Comparison of ENCODE assay signal across 1 cellular context in genomic region chr1:224884428-224884827, GRCh38.
TF ChIP-seq lines count a peak whose summit lies in the region.

No MANE protein-coding gene starts in this region.

TF ChIP-seq in IMR-90, 13 proteins besides CTCF, POLR2A, EP300 and RAD21 (continued from another document):
- TF ChIP-seq ELK1 (IDR thresholded peaks at IDR 0.05; ENCODE audit: borderline replicate concordance, low read depth, low read length), result no peak
- no peak for TF ChIP-seq RFX5 (IDR thresholded peaks at IDR 0.05; ENCODE audit: low read depth, low read length)
- no peak for TF ChIP-seq NFE2L2 (IDR thresholded peaks at IDR 0.05; ENCODE audit: low read depth, low read length)
- TF ChIP-seq RCOR1 (IDR thresholded peaks at IDR 0.05; ENCODE audit: insufficient replicate concordance, low read length), result no peak
- TF ChIP-seq MAZ (IDR thresholded peaks at IDR 0.05; ENCODE audit: borderline replicate concordance, low read depth, low read length), result no peak
- no peak for TF ChIP-seq CEBPB (IDR thresholded peaks at IDR 0.05; ENCODE audit: low read depth, low read length)
- no peak for TF ChIP-seq SMC3 (IDR thresholded peaks at IDR 0.05; ENCODE audit: low read depth, low read length)
- TF ChIP-seq USF2 (IDR thresholded peaks at IDR 0.05; ENCODE audit: low read depth, low read length), result no peak
- TF ChIP-seq MXI1 (IDR thresholded peaks at IDR 0.05; ENCODE audit: borderline replicate concordance, low read depth, low read length), result no peak
- no peak for TF ChIP-seq BHLHE40 (IDR thresholded peaks at IDR 0.05; ENCODE audit: low read depth, low read length)
- TF ChIP-seq MAFK (IDR thresholded peaks at IDR 0.05; ENCODE audit: low read depth, low read length), result no peak
